In genomic region chr7:34806831-34807230, GRCh38 we compare ENCODE assay signal across 1 cellular context.
TF ChIP-seq lines count a peak whose summit lies in the region.

No MANE protein-coding gene starts in this region.

TF ChIP-seq in GM23338, 12 proteins besides CTCF, POLR2A, EP300 and RAD21 (continued from another document):
- TF ChIP-seq ZNF462 (CRISPR knock-in tag; IDR thresholded peaks at IDR 0.05) = no peak
- TF ChIP-seq CREB1 (CRISPR knock-in tag; IDR thresholded peaks at IDR 0.05; ENCODE audit: low read depth) = no peak
- TF ChIP-seq NANOG (IDR thresholded peaks at IDR 0.05; ENCODE audit: borderline replicate concordance) = no peak
- no peak for TF ChIP-seq ZNF331 (CRISPR knock-in tag; IDR thresholded peaks at IDR 0.05; ENCODE audit: low read depth)
- no peak for TF ChIP-seq JUNB (IDR thresholded peaks at IDR 0.05; ENCODE audit: unreplicated experiment)
